18 cellular contexts compared by ENCODE assay signal in genomic region chr11:65788801-65789200, GRCh38. TPM values are rescaled to one million over a fixed set of nuclear protein-coding genes. Genes with fewer than 3 reads are reported as not detected.
DNase-seq lines count a peak whose midpoint lies in the region; ATAC-seq and TF ChIP-seq lines count a peak whose summit lies in the region.
"Had no signal": no experiment of that assay in that cellular context is flagged by ENCODE, and none has a peak within 500 bp of the region (broad histone marks: within the 10 kb centered on the region; RNA-seq: fewer than 3 reads in every experiment).

No MANE protein-coding gene starts in this region.

- peaks cover 15% of the 10 kb centered on the region for H3K79me2 ChIP-seq in parathyroid adenoma

- peak overlapping the region; percentile 73 for H3K4me2 ChIP-seq in parathyroid adenoma (ENCODE audit: low read length)

- H3K27me3 ChIP-seq in CD8-positive, alpha-beta memory T cell (ENCODE audit: insufficient read depth, low read length, poor library complexity, severe bottlenecking), result peaks cover 26% of the 10 kb centered on the region
- H3K27me3 ChIP-seq in NT2/D1 (ENCODE audit: insufficient read depth, insufficient read length) (peaks cover 45% of the 10 kb centered on the region), iPS-15b (ENCODE audit: control insufficient read depth, insufficient read depth, low read length) (peaks cover 29% of the 10 kb centered on the region), parathyroid adenoma (ENCODE audit: control insufficient read depth, insufficient read depth, low read length) (no peaks in the 10 kb centered on the region)

- no peak overlapping the region for H3K4me3 ChIP-seq in CD8-positive, alpha-beta memory T cell (ENCODE audit: low read length)
- H3K4me3 ChIP-seq in NT2/D1 (ENCODE audit: insufficient read length, low read depth) (no peak overlapping the region), iPS-15b (ENCODE audit: low read depth, low read length) (peak overlapping the region; percentile 82), parathyroid adenoma (ENCODE audit: low read depth, low read length) (peak overlapping the region; percentile 75)
- H3K4me3 ChIP-seq: HAP-1 had no signal

- no peak for ATAC-seq in HG03571 (IDR thresholded peaks at IDR 0.05; ENCODE audit: unreplicated experiment)
- no peak for ATAC-seq in GM21381 (IDR thresholded peaks at IDR 0.05; ENCODE audit: unreplicated experiment)
- ATAC-seq: right cardiac atrium had no signal

- peaks cover 22 to 44% of the 10 kb centered on the region in 2 donors for H3K27me3 Mint-ChIP-seq in CD8-positive, alpha-beta memory T cell

- H3K27ac ChIP-seq in CD8-positive, alpha-beta memory T cell (ENCODE audit: low read depth, low read length), result no peak overlapping the region
- H3K27ac ChIP-seq in parathyroid adenoma, result peak overlapping the region; percentile 85
- H3K27ac ChIP-seq: esophagus muscularis mucosa, SK-N-MC had no signal

- no peak for TF ChIP-seq CTCF in parathyroid adenoma (IDR thresholded peaks at IDR 0.05)

- H3K4me1 Mint-ChIP-seq in CD8-positive, alpha-beta memory T cell, result peaks cover 21 to 44% (median 21%) of the 10 kb centered on the region in 3 donors

- CTCF ChIA-PET in CD8-positive, alpha-beta memory T cell (lab: Charles Lee), result interaction anchor here (0.9 to 2.0 kb wide), 3 partner anchors 9 to 77 kb away, joined by 3 to 14 read pairs (median 3); partner anchors contain the start of genes AP5B1 and KAT5

- no peaks in the 10 kb centered on the region for H3K36me3 Mint-ChIP-seq in CD8-positive, alpha-beta memory T cell

- no peaks in the 10 kb centered on the region for H3K36me3 ChIP-seq in CD8-positive, alpha-beta memory T cell (ENCODE audit: insufficient read depth, low read length)
- H3K36me3 ChIP-seq in NT2/D1 (ENCODE audit: insufficient read depth, insufficient read length, low read length) (no peaks in the 10 kb centered on the region), iPS-15b (ENCODE audit: control insufficient read depth, insufficient read depth, low read length) (peaks cover 5% of the 10 kb centered on the region), parathyroid adenoma (ENCODE audit: control insufficient read depth, insufficient read depth, low read length) (no peaks in the 10 kb centered on the region)
- H3K36me3 ChIP-seq: esophagus muscularis mucosa, HAP-1 had no signal

- DNase-seq in CD8-positive, alpha-beta memory T cell, result no peak
- DNase-seq in NT2/D1 (ENCODE audit: low read depth, low spot score) (no peak), NCI-H748 treated with DMSO at 0.1 percent for 48 hours (lab: John Stamatoyannopoulos, UW) (no peak)
- no peak for DNase-seq in activated CD4-positive, CD25-positive, alpha-beta regulatory T cell treated with anti-CD3 and anti-CD28 coated beads, Interleukin-2, amount 50 U/mL, for 72 hours
- DNase-seq: activated CD8-positive, alpha-beta T cell treated with anti-CD3 and anti-CD28 coated beads, Interleukin-2, amount 10 ng/mL, durations not matched to agents 7 days and 5 days; anterior cingulate cortex; DMS153; NCI-H1105; NCI-H345; right cardiac atrium had no signal

- H3K27ac Mint-ChIP-seq in CD8-positive, alpha-beta memory T cell, result peak overlapping the region in 1 of 8 donors; percentile 44
- H3K27ac Mint-ChIP-seq: activated CD8-positive, alpha-beta T cell treated with anti-CD3 and anti-CD28 coated beads, Interleukin-2, amount 10 ng/mL, durations not matched to agents 7 days and 5 days had no signal

- no peak overlapping the region for H2AFZ ChIP-seq in parathyroid adenoma

- no peaks in the 10 kb centered on the region for H3K9me3 Mint-ChIP-seq in CD8-positive, alpha-beta memory T cell

- H3K4me1 ChIP-seq in CD8-positive, alpha-beta memory T cell (ENCODE audit: insufficient read depth, low read length), result peaks cover 30% of the 10 kb centered on the region
- H3K4me1 ChIP-seq in NT2/D1 (ENCODE audit: insufficient read depth, insufficient read length) (peaks cover 43% of the 10 kb centered on the region), iPS-15b (ENCODE audit: control insufficient read depth, insufficient read depth, low read length) (peaks cover 17% of the 10 kb centered on the region), parathyroid adenoma (peaks cover 18% of the 10 kb centered on the region)
- H3K4me1 ChIP-seq: HAP-1 had no signal

- peak overlapping the region; percentile 36 for H3K9ac ChIP-seq in NT2/D1 (ENCODE audit: insufficient read length, low read depth)
- H3K9ac ChIP-seq in iPS-15b (ENCODE audit: low read depth, low read length), result peak overlapping the region; percentile 9
- H3K9ac ChIP-seq in parathyroid adenoma, result no peak overlapping the region

- no peaks in the 10 kb centered on the region for H3K9me3 ChIP-seq in CD8-positive, alpha-beta memory T cell (ENCODE audit: low read length)
- H3K9me3 ChIP-seq in NT2/D1 (ENCODE audit: insufficient read depth, low read length) (no peaks in the 10 kb centered on the region), iPS-15b (ENCODE audit: control insufficient read depth, insufficient read depth, low read length) (no peaks in the 10 kb centered on the region), parathyroid adenoma (ENCODE audit: control insufficient read depth, low read length) (no peaks in the 10 kb centered on the region)
- H3K9me3 ChIP-seq: esophagus muscularis mucosa, HAP-1 had no signal

- H3K4me3 Mint-ChIP-seq in CD8-positive, alpha-beta memory T cell, result peak overlapping the region in 4 of 7 donors; percentile 33 to 82 (median 60)
- H3K4me3 Mint-ChIP-seq: activated CD8-positive, alpha-beta T cell treated with anti-CD3 and anti-CD28 coated beads, Interleukin-2, amount 10 ng/mL, durations not matched to agents 7 days and 5 days had no signal

- POLR2A ChIA-PET in CD8-positive, alpha-beta memory T cell (lab: Charles Lee), result interaction anchor here (0.6 kb wide), 1 partner anchor 1812 kb away, joined by 6 read pairs; no protein-coding TSS in a partner anchor

RNA-seq across cellular contexts. Expression of gene OVOL1, which starts 1.9 kb away (rescaled TPM):
- total RNA-seq in CD8-positive, alpha-beta memory T cell, result not detected
- not detected for polyA plus RNA-seq in CD8-positive, alpha-beta memory T cell
- total RNA-seq: esophagus muscularis mucosa, right cardiac atrium had no signal
- polyA plus RNA-seq: neural cell, right cardiac atrium had no signal

RNA-seq across cellular contexts. Expression of gene AP5B1, which starts 8.0 kb away (rescaled TPM):
- 10 to 100 TPM; 16.2 to 17.4 TPM for total RNA-seq in CD8-positive, alpha-beta memory T cell
- polyA plus RNA-seq in CD8-positive, alpha-beta memory T cell, result 18.1 TPM

RNA-seq across cellular contexts. Expression of gene SNX32, which starts 45.0 kb away (rescaled TPM):
- 1 to 10 TPM; 2.0 to 2.8 TPM for total RNA-seq in CD8-positive, alpha-beta memory T cell
- polyA plus RNA-seq in CD8-positive, alpha-beta memory T cell, result 0.77 TPM

Comparison
In these comparisons a context has a peak if more than half of its experiments do, and no peak if none do; other contexts are left out.
1. H3K4me3 ChIP-seq: peak in iPS-15b (single experiment) and parathyroid adenoma (single experiment); none in CD8-positive, alpha-beta memory T cell (single experiment) and NT2/D1 (single experiment).